In genomic region chr4:74324262-74324661, GRCh38 we compare ENCODE assay signal across 10 cellular contexts. TPM values are rescaled to one million over a fixed set of nuclear protein-coding genes. Genes with fewer than 3 reads are reported as not detected.
"Had no signal": no experiment of that assay in that cellular context is flagged by ENCODE, and none has a peak within 500 bp of the region (broad histone marks: within the 10 kb centered on the region; RNA-seq: fewer than 3 reads in every experiment).

No MANE protein-coding gene starts in this region.

- H3K4me1 Mint-ChIP-seq: IgD-negative memory B cell had no signal

- H3K4me3 ChIP-seq: GM23248 had no signal

- H2AFZ ChIP-seq: GM23248 had no signal

- H3K27ac Mint-ChIP-seq: H9, IgD-negative memory B cell had no signal

- DNase-seq: GM23248, GOT3, H9, HCEC 1CT, KG1 had no signal

- ATAC-seq: HepG2 had no signal

- FAIRE-seq: H54, HepG2 had no signal

- H3K9ac ChIP-seq: GM23248 had no signal

- H3K27ac ChIP-seq: GM23248, HL-60 had no signal

- H3K4me3 Mint-ChIP-seq: H9, IgD-negative memory B cell had no signal

- H3K36me3 Mint-ChIP-seq: IgD-negative memory B cell had no signal

RNA-seq across cellular contexts. Expression of gene EPGN, which starts 16.0 kb away (rescaled TPM):
- total RNA-seq: H9, HepG2, HT1080 had no signal
- polyA plus RNA-seq: HepG2, IgD-negative memory B cell had no signal

RNA-seq across cellular contexts. Expression of gene EREG, which starts 40.7 kb away (rescaled TPM):
- total RNA-seq: H9, HT1080 had no signal
- polyA plus RNA-seq: IgD-negative memory B cell had no signal
